ENCODE assay signal across 8 cellular contexts in the genomic region with DNA sequence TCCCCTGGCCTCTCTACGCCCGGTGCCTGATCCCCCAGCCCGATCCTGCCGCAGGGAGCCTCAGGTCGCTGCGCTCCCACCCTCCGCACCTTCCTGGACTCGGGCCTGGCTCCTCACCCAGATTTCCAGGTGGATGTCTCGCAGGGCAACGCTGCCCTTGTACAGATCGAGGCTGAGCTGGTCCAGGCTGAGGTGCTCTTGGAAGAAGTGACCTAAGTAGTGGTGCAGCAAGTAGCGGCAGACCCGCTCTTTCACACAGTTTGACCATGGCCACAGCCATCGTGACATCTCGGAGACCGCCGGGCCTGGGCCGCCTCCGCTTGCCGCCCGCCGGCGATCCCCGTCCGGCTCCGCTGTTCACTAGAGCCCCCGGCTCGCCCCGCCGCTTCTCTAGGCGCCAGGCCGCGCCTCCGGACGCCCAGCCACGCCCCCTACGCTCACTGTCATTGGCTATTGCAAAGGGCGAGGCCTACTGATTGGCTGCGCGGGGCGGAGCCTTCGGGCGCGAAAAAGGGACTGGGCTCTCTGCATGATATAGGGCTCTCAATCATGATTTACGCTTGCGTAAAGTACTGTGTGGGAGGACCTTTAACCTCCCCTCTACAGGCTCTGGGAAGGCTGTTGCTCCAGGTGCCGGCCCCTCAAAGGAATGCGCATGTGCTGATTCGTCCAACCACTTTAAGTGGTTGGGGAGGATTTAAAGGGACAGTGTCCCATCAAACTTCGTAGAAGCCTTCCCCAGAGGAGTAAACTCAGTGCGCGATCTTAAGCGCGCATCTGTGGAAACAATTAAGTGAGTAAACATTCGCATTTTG. TPM values are rescaled to one million over a fixed set of nuclear protein-coding genes. Genes with fewer than 3 reads are reported as not detected.
DNase-seq lines count a peak whose midpoint lies in the region; ATAC-seq, FAIRE-seq and TF ChIP-seq lines count a peak whose summit lies in the region.

A gene (minus strand): TSS at position 362 of the 815 bp plus-strand sequence. CDS start 74 bp downstream, at position 288.

- H2AFZ ChIP-seq in OCI-LY7 (ENCODE audit: low read length), result peak within 1 kb of the TSS; percentile 53
- H2AFZ ChIP-seq in endothelial cell of umbilical vein (ENCODE audit: low read depth, low read length), result peak within 1 kb of the TSS; percentile 85

- H3K4me2 ChIP-seq in OCI-LY7 (ENCODE audit: low read length), result peak within 1 kb of the TSS; percentile 84
- H3K4me2 ChIP-seq in endothelial cell of umbilical vein (ENCODE audit: insufficient read depth, low read length), result peak within 1 kb of the TSS; percentile 95

- H3K27ac ChIP-seq in OCI-LY7 (ENCODE audit: low read depth, low read length, poor library complexity, severe bottlenecking) (peak within 1 kb of the TSS; percentile 63), endothelial cell of umbilical vein (ENCODE audit: insufficient read depth, low read depth, low read length) (peak within 1 kb of the TSS; percentile 49)

- H4K20me1 ChIP-seq in OCI-LY7 (ENCODE audit: insufficient read depth, low read length) (no peaks in the 10 kb centered on the region), endothelial cell of umbilical vein (replicated peaks; ENCODE audit: control insufficient read depth, extremely low read depth, insufficient read depth, low read length) (no peaks in the 10 kb centered on the region)

- H3K4me1 ChIP-seq in OCI-LY7 (ENCODE audit: insufficient read depth, low read length, poor library complexity, severe bottlenecking) (peaks cover 32% of the 10 kb centered on the region), endothelial cell of umbilical vein (ENCODE audit: control insufficient read depth, extremely low read depth, insufficient read depth, low read length) (peaks cover 11% of the 10 kb centered on the region)

- H3K9me2 ChIP-seq in OCI-LY7 (ENCODE audit: insufficient read depth, low read length), result no peaks in the 10 kb centered on the region

- H3K36me3 ChIP-seq in OCI-LY7 (ENCODE audit: insufficient read depth, low read length), result peaks cover 17% of the 10 kb centered on the region; the same call in 1 of the 2 replicates
- H3K36me3 ChIP-seq in endothelial cell of umbilical vein (ENCODE audit: control insufficient read depth in 2 of 2, extremely low read depth in 1 of 2, insufficient read depth in 2 of 2, low read length in 2 of 2), result peaks cover 0 to 17% of the 10 kb centered on the region in 2 experiments

- dilution Hi-C loops in endothelial cell of umbilical vein (cut with MboI; ENCODE audit: extremely low pct_ligation_motif_present, low sequenced_read_pairs), result no loop called here

- H3K9me3 ChIP-seq in OCI-LY7 (ENCODE audit: low read length) (no peaks in the 10 kb centered on the region), endothelial cell of umbilical vein (replicated peaks; ENCODE audit: control insufficient read depth, insufficient read depth, low read length) (no peaks in the 10 kb centered on the region)

- ATAC-seq in GM21526 (IDR thresholded peaks at IDR 0.05; ENCODE audit: low FRiP score, unreplicated experiment), result peak; percentile 88

- CTCF ChIA-PET in OCI-LY7 (lab: Charles Lee; ENCODE audit: unreplicated experiment) (interaction anchor here (0.6 to 1.0 kb wide), 2 partner anchors 56 to 105 kb away, joined by 3 read pairs; no protein-coding TSS in a partner anchor), endothelial cell of umbilical vein (lab: Charles Lee) (interaction anchor here (0.6 to 5.6 kb wide), 7 partner anchors 27 to 109 kb away, joined by 3 to 34 read pairs (median 4); a partner anchor contains a TSS)

- DNase-seq in D721Med (ENCODE audit: insufficient read length, low spot score), result peak; percentile 96
- DNase-seq in HuH-7.5 (ENCODE audit: low spot score), result peak; percentile 97
- peak; percentile 100 for DNase-seq in OCI-LY7 (ENCODE audit: low spot score)
- peak; percentile 98 for DNase-seq in activated T-cell treated with anti-CD3 and anti-CD28 coated beads for 1 hour (ENCODE audit: low read depth)
- DNase-seq in endothelial cell of umbilical vein (ENCODE audit: low read depth, low spot score), result peak; percentile 100
- peak; percentile 99 for DNase-seq in midbrain (lab: John Stamatoyannopoulos, UW)
- DNase-seq in stimulated activated CD8-positive, alpha-beta memory T cell treated with anti-CD3 and anti-CD28 coated beads, Interleukin-2, amount 100 ng/mL, for 1 hour (ENCODE audit: low read depth in 2 of 2), result peak; percentile 96 to 98

- no peaks in the 10 kb centered on the region for H3K27me3 ChIP-seq in endothelial cell of umbilical vein (ENCODE audit: control insufficient read depth in 2 of 2, insufficient read depth in 2 of 2, low read length in 2 of 2)

- POLR2A ChIA-PET in OCI-LY7 (lab: Charles Lee) (interaction anchor here (0.9 to 1.6 kb wide), 2 partner anchors 69 to 72 kb away, joined by 3 read pairs; no protein-coding TSS in a partner anchor), endothelial cell of umbilical vein (lab: Charles Lee) (no interaction called here)

- H3K79me2 ChIP-seq in OCI-LY7 (ENCODE audit: insufficient read depth, low read depth, low read length) (peaks cover 10% of the 10 kb centered on the region; the same call in 1 of the 2 replicates), endothelial cell of umbilical vein (ENCODE audit: control insufficient read depth, insufficient read depth, low read length) (peaks cover 7% of the 10 kb centered on the region)

- TF ChIP-seq CTCF in D721Med (IDR thresholded peaks at IDR 0.05; ENCODE audit: insufficient read depth, missing control alignments) (no peak), OCI-LY7 (conservative IDR thresholded peaks at IDR 0.05; ENCODE audit: low read length) (no peak), endothelial cell of umbilical vein (IDR thresholded peaks at IDR 0.05; ENCODE audit: extremely low read depth in 1 of 2, insufficient read depth in 1 of 2, low read depth in 1 of 2, low read length in 2 of 2) (no peak)

- intact Hi-C loops in OCI-LY7 (cut with micrococcal nuclease; ENCODE audit: unreplicated experiment) (loop anchor here (1.0 to 10.0 kb wide), 4 partner anchors 55 to 168 kb away; a partner anchor contains a TSS), endothelial cell of umbilical vein (cut with micrococcal nuclease) (loop anchor here (1.0 to 5.0 kb wide), 7 partner anchors 39 to 195 kb away; a partner anchor contains a TSS)

- H3K9ac ChIP-seq in endothelial cell of umbilical vein (replicated peaks; ENCODE audit: extremely low read depth, insufficient read depth, low read length), result peak within 1 kb of the TSS; percentile 80

- H3K4me3 ChIP-seq in OCI-LY7 (ENCODE audit: low read depth, low read length, poor library complexity, severe bottlenecking) (peak within 1 kb of the TSS; percentile 87), endothelial cell of umbilical vein (replicated peaks in 1 of 3; ENCODE audit: insufficient read depth in 1 of 3, low read depth in 1 of 3, low read length in 3 of 3) (peak within 1 kb of the TSS; percentile 10 to 86 (median 72))

- peak; percentile 79 for TF ChIP-seq POLR2A in endothelial cell of umbilical vein (IDR thresholded peaks at IDR 0.05; ENCODE audit: low read depth, low read length)

- FAIRE-seq in D721Med (lab: Jason Lieb, UNC) (peak; percentile 38), endothelial cell of umbilical vein (lab: Jason Lieb, UNC) (peak; percentile 98)

- BruUV-seq in OCI-LY7 (replicated peaks; lab: Mats Ljungman, UMichigan) (no TSS peak), endothelial cell of umbilical vein (replicated peaks; lab: Mats Ljungman, UMichigan) (TSS peak; percentile 43)

- no peaks in the 10 kb centered on the region for H3K9me1 ChIP-seq in endothelial cell of umbilical vein (replicated peaks; ENCODE audit: control insufficient read depth, extremely low read depth, insufficient read depth, low read length)

TF ChIP-seq in endothelial cell of umbilical vein, 7 proteins besides CTCF, POLR2A, EP300 and RAD21:
- no peak for TF ChIP-seq GATA2 (IDR thresholded peaks at IDR 0.05; ENCODE audit: insufficient read depth, insufficient read length, low read depth, low read length)
- TF ChIP-seq, protein P1, sequence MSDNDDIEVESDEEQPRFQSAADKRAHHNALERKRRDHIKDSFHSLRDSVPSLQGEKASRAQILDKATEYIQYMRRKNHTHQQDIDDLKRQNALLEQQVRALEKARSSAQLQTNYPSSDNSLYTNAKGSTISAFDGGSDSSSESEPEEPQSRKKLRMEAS (IDR thresholded peaks at IDR 0.05; ENCODE audit: insufficient read depth, insufficient read length), result peak; percentile 20
- TF ChIP-seq POLR2AphosphoS5 (IDR thresholded peaks at IDR 0.05; ENCODE audit: insufficient read depth, low read depth, low read length), result peak; percentile 86
TF ChIP-seq in endothelial cell of umbilical vein: peak in this region for 2.

RNA-seq across cellular contexts. Expression of the gene that starts here (rescaled TPM):
- 18.1 and 29.0 TPM in 2 replicates for total RNA-seq in OCI-LY7 (2014; rRNA removed; shearing (Covaris generic))
- total RNA-seq in OCI-LY7 (2022) (28.2 and 28.7 TPM in 2 replicates), endothelial cell of umbilical vein (24.3 and 27.4 TPM in 2 replicates)
- polyA plus RNA-seq in endothelial cell of umbilical vein, result 13.4 and 17.6 TPM in 2 replicates
- polyA plus RNA-seq in endothelial cell of umbilical vein (2011; cell fraction: cytosol; rRNA removed), result 7.8 and 10.6 TPM in 2 replicates
- polyA plus RNA-seq in endothelial cell of umbilical vein (2011; cell fraction: nucleus; rRNA removed), result 26.8 and 30.3 TPM in 2 replicates
- polyA plus RNA-seq in endothelial cell of umbilical vein (2012), result 14.2 and 17.3 TPM in 2 replicates
- 12.0 and 12.9 TPM in 2 replicates for polyA minus RNA-seq in endothelial cell of umbilical vein
- polyA minus RNA-seq in endothelial cell of umbilical vein (2011; cell fraction: cytosol; rRNA and poly(A)+ RNA removed), result 25.1 TPM
- polyA minus RNA-seq in endothelial cell of umbilical vein (2011; cell fraction: nucleus; rRNA and poly(A)+ RNA removed), result 12.5 and 16.6 TPM in 2 replicates

Comparison
In these comparisons a context has a peak if more than half of its experiments do, and no peak if none do; other contexts are left out.
1. Peak in every context shown above with its lines: DNase-seq, ATAC-seq, H3K4me3 ChIP-seq and H3K27ac ChIP-seq.